Comparison of ENCODE assay signal across 27 cellular contexts in the genomic region with DNA sequence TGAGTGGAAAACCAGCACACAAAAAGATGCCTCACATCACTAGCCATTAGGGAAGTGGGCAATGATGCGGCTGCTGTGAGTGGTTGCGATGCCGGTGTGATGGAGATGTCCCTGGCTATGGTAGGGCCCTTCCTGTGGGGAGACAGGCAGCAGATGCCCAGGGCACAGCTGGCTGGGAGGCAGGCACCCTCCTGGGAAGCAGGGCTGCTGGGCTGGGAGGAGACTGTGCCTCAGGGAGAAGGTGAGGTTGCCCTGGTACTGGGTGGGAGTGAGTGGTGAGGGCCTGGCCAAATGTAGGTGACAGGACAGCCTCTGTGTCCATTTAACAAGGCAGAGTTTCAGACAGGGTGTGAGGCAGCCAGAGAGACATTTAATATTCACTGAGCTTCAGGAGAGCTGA.
"Had no signal": no experiment of that assay in that cellular context is flagged by ENCODE, and none has a peak within 500 bp of the region (broad histone marks: within the 10 kb centered on the region; RNA-seq: fewer than 3 reads in every experiment).

No MANE protein-coding gene starts in this region.

- ATAC-seq: activated CD4-positive, alpha-beta T cell treated with anti-CD3 and anti-CD28 coated beads for 36 hours; activated CD8-positive, alpha-beta T cell treated with anti-CD3 and anti-CD28 coated beads, Interleukin-2, amount 10 ng/mL, durations not matched to agents 7 days and 5 days; Panc1 had no signal

- H3K27me3 ChIP-seq: adrenal gland, breast epithelium, SJCRH30 had no signal

- H3K4me3 Mint-ChIP-seq: activated CD4-positive, alpha-beta T cell treated with anti-CD3 and anti-CD28 coated beads for 36 hours; activated CD8-positive, alpha-beta T cell treated with anti-CD3 and anti-CD28 coated beads, Interleukin-2, amount 10 ng/mL, durations not matched to agents 7 days and 5 days; activated naive CD8-positive, alpha-beta T cell treated with anti-CD3 and anti-CD28 coated beads, Interleukin-2, amount 10 ng/mL, durations not matched to agents 7 days and 5 days had no signal

- H3K27ac Mint-ChIP-seq: activated CD4-positive, alpha-beta T cell treated with anti-CD3 and anti-CD28 coated beads for 36 hours; activated CD8-positive, alpha-beta T cell treated with anti-CD3 and anti-CD28 coated beads, Interleukin-2, amount 10 ng/mL, durations not matched to agents 7 days and 5 days; activated naive CD8-positive, alpha-beta T cell treated with anti-CD3 and anti-CD28 coated beads, Interleukin-2, amount 10 ng/mL, durations not matched to agents 7 days and 5 days had no signal

- H3K36me3 ChIP-seq: adrenal gland, breast epithelium, SJCRH30, WERI-Rb-1 had no signal

- H3K4me2 ChIP-seq: SK-N-SH had no signal

- DNase-seq: activated CD4-positive, alpha-beta T cell treated with anti-CD3 and anti-CD28 coated beads for 36 hours; activated CD4-positive, alpha-beta T cell treated with anti-CD3 and anti-CD28 coated beads, Interleukin-2, amount 50 U/mL, for 4 hours; activated CD8-positive, alpha-beta memory T cell treated with anti-CD3 and anti-CD28 coated beads, Interleukin-2, amount 50 U/mL, for 48 hours; activated CD8-positive, alpha-beta T cell treated with anti-CD3 and anti-CD28 coated beads, Interleukin-2, amount 10 ng/mL, durations not matched to agents 7 days and 5 days; activated naive CD4-positive, alpha-beta T cell treated with anti-CD3 and anti-CD28 coated beads, Interleukin-2, amount 50 U/mL, for 16 hours; activated naive CD8-positive, alpha-beta T cell treated with anti-CD3 and anti-CD28 coated beads, Interleukin-2, amount 10 ng/mL, durations not matched to agents 7 days and 5 days; activated T-cell treated with anti-CD3 and anti-CD28 coated beads, Interleukin-2, amount 50 U/mL, for 1 hour; adrenal gland; aorta; caudate nucleus; Kasumi-1; KBM-7; NCI-H146; NCI-H187 treated with DMSO at 0.1 percent for 48 hours; NCI-H2081 treated with DMSO at 0.1 percent for 48 hours; NCI-H446; NCI-H524; NCI-H774; OCI-M1; Right ventricle myocardium superior; RPMI8226; SJCRH30; SK-N-SH; T-helper 1 cell; WERI-Rb-1 had no signal

- H3K27ac ChIP-seq: adrenal gland, breast epithelium, SJCRH30, WERI-Rb-1 had no signal

- H3K4me3 ChIP-seq: adrenal gland, breast epithelium, SJCRH30 had no signal

- H3K4me1 Mint-ChIP-seq: activated CD4-positive, alpha-beta T cell treated with anti-CD3 and anti-CD28 coated beads for 36 hours; activated naive CD8-positive, alpha-beta T cell treated with anti-CD3 and anti-CD28 coated beads, Interleukin-2, amount 10 ng/mL, durations not matched to agents 7 days and 5 days had no signal

- H3K27me3 Mint-ChIP-seq: activated CD4-positive, alpha-beta T cell treated with anti-CD3 and anti-CD28 coated beads for 36 hours; activated naive CD8-positive, alpha-beta T cell treated with anti-CD3 and anti-CD28 coated beads, Interleukin-2, amount 10 ng/mL, durations not matched to agents 7 days and 5 days had no signal

- H3K36me3 Mint-ChIP-seq: activated naive CD8-positive, alpha-beta T cell treated with anti-CD3 and anti-CD28 coated beads, Interleukin-2, amount 10 ng/mL, durations not matched to agents 7 days and 5 days had no signal

- H3K4me1 ChIP-seq: adrenal gland, breast epithelium, SJCRH30 had no signal

- H3K9me3 ChIP-seq: adrenal gland, breast epithelium, SJCRH30, SK-N-SH had no signal

- H3K9ac ChIP-seq: SK-N-SH had no signal
